ENCODE assay signal across 1 cellular context in genomic region chr20:38092260-38092857, GRCh38.
TF ChIP-seq lines count a peak whose summit lies in the region.

No MANE protein-coding gene starts in this region.

TF ChIP-seq in HepG2, 621 proteins besides CTCF, POLR2A, EP300 and RAD21:
- 0 out of 2 replicates have a peak, but pooled peaks have one; percentile 15 for TF ChIP-seq ELF1 (CRISPR knock-in tag; IDR thresholded peaks at IDR 0.05)
- no peak for TF ChIP-seq IKZF4 (CRISPR knock-in tag; IDR thresholded peaks at IDR 0.05; ENCODE audit: borderline replicate concordance, low read depth, not compliant biosample characterization)
- TF ChIP-seq POLR2G (IDR thresholded peaks at IDR 0.05; ENCODE audit: low read depth, low read length) = 0 out of 2 replicates have a peak, but pooled peaks have one; percentile 18
- TF ChIP-seq RBM22 (optimal IDR thresholded peaks at IDR 0.05; ENCODE audit: low read length) = peak; percentile 77
- TF ChIP-seq ASH2L (IDR thresholded peaks at IDR 0.05; ENCODE audit: insufficient read length, low read depth, low read length) = no peak
- TF ChIP-seq, protein P1, sequence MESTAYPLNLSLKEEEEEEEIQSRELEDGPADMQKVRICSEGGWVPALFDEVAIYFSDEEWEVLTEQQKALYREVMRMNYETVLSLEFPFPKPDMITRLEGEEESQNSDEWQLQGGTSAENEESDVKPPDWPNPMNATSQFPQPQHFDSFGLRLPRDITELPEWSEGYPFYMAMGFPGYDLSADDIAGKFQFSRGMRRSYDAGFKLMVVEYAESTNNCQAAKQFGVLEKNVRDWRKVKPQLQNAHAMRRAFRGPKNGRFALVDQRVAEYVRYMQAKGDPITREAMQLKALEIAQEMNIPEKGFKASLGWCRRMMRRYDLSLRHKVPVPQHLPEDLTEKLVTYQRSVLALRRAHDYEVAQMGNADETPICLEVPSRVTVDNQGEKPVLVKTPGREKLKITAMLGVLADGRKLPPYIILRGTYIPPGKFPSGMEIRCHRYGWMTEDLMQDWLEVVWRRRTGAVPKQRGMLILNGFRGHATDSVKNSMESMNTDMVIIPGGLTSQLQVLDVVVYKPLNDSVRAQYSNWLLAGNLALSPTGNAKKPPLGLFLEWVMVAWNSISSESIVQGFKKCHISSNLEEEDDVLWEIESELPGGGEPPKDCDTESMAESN (CRISPR knock-in tag; conservative IDR thresholded peaks at IDR 0.05) = no peak
- TF ChIP-seq NFYB (CRISPR knock-in tag; IDR thresholded peaks at IDR 0.05) = no peak
